1 cellular context compared by ENCODE assay signal in the genomic region with DNA sequence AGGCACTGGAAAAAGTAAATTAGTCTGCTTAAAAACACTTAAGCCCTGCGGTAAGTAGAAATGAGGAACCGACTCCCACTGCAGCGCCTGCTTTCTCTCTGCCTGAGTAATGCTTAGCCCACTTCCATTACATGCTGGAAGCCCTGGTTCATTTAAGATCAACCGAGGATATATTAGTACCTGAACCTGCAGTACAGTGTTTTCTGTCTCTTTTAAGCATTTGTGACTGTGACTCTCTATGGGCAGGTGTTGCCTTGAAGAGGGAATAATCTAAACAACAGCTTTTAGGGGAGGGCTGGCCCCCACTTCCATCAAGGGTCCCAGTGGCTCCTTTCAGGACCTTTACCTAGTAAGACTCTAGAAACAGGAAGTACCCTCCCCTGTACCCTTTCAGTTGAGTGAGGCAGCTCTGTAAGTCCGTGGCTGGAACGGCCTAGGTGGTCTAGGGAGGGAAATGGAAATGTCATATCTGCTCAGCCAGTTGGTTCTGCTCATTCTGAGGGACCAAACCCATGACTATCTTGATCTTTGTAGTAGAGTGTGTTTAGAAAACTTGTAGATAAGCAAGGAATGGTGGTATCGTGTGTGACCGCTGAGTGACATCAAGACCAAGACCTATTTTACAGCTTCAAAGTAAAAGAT.
A peak's percentile ranks its signal among the peaks of the same experiment; 100 is the strongest.
TF ChIP-seq lines count a peak whose summit lies in the region.

No MANE protein-coding gene starts in this region.

TF ChIP-seq in K562, 482 proteins besides CTCF, POLR2A, EP300 and RAD21 (continued from another document and continues in another):
- peak; percentile 34; the same call in 1 of the 2 replicates for TF ChIP-seq SP1 (CRISPR knock-in tag; IDR thresholded peaks at IDR 0.05)
- 0 out of 2 replicates have a peak, but pooled peaks have one; percentile 30 for TF ChIP-seq ADNP (tag; IDR thresholded peaks at IDR 0.05)
- no peak for TF ChIP-seq ZNF717 (CRISPR knock-in tag; IDR thresholded peaks at IDR 0.05)
- no peak; the same call in 1 of the 2 replicates for TF ChIP-seq RAD51 (IDR thresholded peaks at IDR 0.05; ENCODE audit: borderline replicate concordance, low read depth)
- TF ChIP-seq HES1 (IDR thresholded peaks at IDR 0.05; ENCODE audit: low read depth), result peak; percentile 83
- no peak for TF ChIP-seq MEF2D (tag; conservative IDR thresholded peaks at IDR 0.05; ENCODE audit: low read depth)
- TF ChIP-seq, protein P1, sequence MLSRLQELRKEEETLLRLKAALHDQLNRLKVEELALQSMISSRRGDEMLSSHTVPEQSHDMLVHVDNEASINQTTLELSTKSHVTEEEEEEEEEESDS (CRISPR knock-in tag; IDR thresholded peaks at IDR 0.05), result no peak
- no peak for TF ChIP-seq SAFB (IDR thresholded peaks at IDR 0.05; ENCODE audit: borderline replicate concordance, low read depth, low read length)
- TF ChIP-seq BCOR (IDR thresholded peaks at IDR 0.05), result peak; percentile 47
- TF ChIP-seq ZNF3 (CRISPR knock-in tag; IDR thresholded peaks at IDR 0.05), result no peak
- TF ChIP-seq GMEB1 (CRISPR knock-in tag; IDR thresholded peaks at IDR 0.05), result no peak
- TF ChIP-seq BRF1 (IDR thresholded peaks at IDR 0.05; ENCODE audit: borderline replicate concordance, extremely low read depth, insufficient read length), result no peak
- TF ChIP-seq NCOA6 (IDR thresholded peaks at IDR 0.05), result no peak
- TF ChIP-seq HMG20A (CRISPR knock-in tag; conservative IDR thresholded peaks at IDR 0.05), result no peak
- TF ChIP-seq PTTG1 (tag; IDR thresholded peaks at IDR 0.05; ENCODE audit: low read depth), result no peak
- peak in 1 of 2 experiments; percentile 82; a peak in 2 of 4 replicates for TF ChIP-seq ETV6 (IDR thresholded peaks at IDR 0.05; ENCODE audit: borderline replicate concordance in 1 of 2, low read depth in 2 of 2, low read length in 1 of 2)
- no peak for TF ChIP-seq ETV6 (CRISPR knock-in tag; IDR thresholded peaks at IDR 0.05; ENCODE audit: borderline replicate concordance)
- TF ChIP-seq IFI16 (CRISPR knock-in tag; IDR thresholded peaks at IDR 0.05), result no peak
- peak; percentile 63 to 92 for TF ChIP-seq AFF1 (IDR thresholded peaks at IDR 0.05; ENCODE audit: low read depth in 1 of 2, partially characterized antibody in 2 of 2)
- no peak for TF ChIP-seq SRSF1 (IDR thresholded peaks at IDR 0.05; ENCODE audit: low read depth, low read length)
- no peak for TF ChIP-seq PRPF4 (IDR thresholded peaks at IDR 0.05; ENCODE audit: insufficient read depth, low read depth, low read length, poor library complexity, severe bottlenecking)
- TF ChIP-seq TAF15 (IDR thresholded peaks at IDR 0.05; ENCODE audit: low read depth, low read length), result no peak
- TF ChIP-seq, protein P2, sequence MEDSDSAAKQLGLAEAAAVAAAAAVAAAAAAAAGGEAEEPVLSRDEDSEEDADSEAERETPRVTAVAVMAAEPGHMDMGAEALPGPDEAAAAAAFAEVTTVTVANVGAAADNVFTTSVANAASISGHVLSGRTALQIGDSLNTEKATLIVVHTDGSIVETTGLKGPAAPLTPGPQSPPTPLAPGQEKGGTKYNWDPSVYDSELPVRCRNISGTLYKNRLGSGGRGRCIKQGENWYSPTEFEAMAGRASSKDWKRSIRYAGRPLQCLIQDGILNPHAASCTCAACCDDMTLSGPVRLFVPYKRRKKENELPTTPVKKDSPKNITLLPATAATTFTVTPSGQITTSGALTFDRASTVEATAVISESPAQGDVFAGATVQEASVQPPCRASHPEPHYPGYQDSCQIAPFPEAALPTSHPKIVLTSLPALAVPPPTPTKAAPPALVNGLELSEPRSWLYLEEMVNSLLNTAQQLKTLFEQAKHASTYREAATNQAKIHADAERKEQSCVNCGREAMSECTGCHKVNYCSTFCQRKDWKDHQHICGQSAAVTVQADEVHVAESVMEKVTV (CRISPR knock-in tag; IDR thresholded peaks at IDR 0.05), result 0 out of 2 replicates have a peak, but pooled peaks have one; percentile 16
- peak in 1 of 2 experiments; percentile 61; a peak in 2 of 4 replicates for TF ChIP-seq FOXK2 (conservative IDR thresholded peaks at IDR 0.05 in 1 of 2, IDR thresholded peaks at IDR 0.05 in 1 of 2; ENCODE audit: low read depth in 2 of 2)
- peak; percentile 82 for TF ChIP-seq GATA2 (CRISPR knock-in tag; IDR thresholded peaks at IDR 0.05)
- TF ChIP-seq ATF1 (CRISPR knock-in tag; IDR thresholded peaks at IDR 0.05), result no peak
- peak; percentile 50 for TF ChIP-seq ATF1 (tag; IDR thresholded peaks at IDR 0.05)
- no peak for TF ChIP-seq ZBTB40 (IDR thresholded peaks at IDR 0.05)
- TF ChIP-seq ZBTB40 (CRISPR knock-in tag; IDR thresholded peaks at IDR 0.05), result no peak
- TF ChIP-seq CC2D1A (IDR thresholded peaks at IDR 0.05), result peak; percentile 77; the same call in 1 of the 2 replicates
